Comparison of ENCODE assay signal across 8 cellular contexts in the genomic region with DNA sequence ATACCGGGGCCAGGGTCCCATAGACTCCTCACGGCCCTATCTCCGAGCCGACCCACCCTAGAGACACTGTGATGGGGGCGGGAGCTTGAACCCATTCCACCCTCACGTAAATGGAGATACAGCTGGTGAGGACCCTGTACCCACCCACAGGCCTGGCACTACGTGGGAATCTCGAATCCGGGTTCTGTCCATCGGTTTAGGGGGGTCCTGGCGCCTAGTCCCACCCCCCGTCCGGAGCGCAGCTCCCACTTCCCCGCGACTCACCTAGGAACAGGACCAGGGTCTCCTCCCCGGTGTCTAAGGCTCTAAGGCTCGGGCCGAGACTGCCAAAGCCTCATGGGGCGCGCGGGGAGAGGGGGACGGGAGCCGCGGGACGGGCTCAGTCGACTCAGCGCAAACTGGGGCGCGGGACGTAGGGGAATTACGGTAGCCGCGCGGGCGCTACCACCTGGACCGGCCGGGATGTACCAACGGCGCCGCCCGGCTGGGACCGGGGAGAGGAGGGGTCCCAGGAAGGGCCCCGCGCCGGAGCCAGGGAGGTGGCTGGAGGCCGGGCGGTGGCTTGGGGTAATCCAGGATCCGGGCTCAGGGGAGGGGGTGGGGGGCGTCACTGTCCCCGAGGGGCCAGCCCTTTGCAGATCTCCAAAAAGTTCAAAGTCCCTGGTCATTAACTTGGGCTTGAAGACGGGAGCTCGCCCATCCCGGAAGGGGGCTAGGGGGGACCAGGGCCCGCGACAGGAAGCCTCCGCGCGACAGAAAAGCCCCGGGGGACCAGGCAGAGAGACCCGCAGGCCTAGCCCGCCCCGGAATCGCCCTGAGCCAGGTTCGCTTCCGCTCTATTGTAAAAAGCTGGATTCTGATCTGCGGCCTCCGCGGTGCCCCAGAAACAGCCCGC. TPM values are rescaled to one million over a fixed set of nuclear protein-coding genes. Genes with fewer than 3 reads are reported as not detected.
DNase-seq lines count a peak whose midpoint lies in the region; ATAC-seq and TF ChIP-seq lines count a peak whose summit lies in the region.

No MANE protein-coding gene starts in this region.

- H3K9me3 ChIP-seq in esophagus squamous epithelium (no peaks in the 10 kb centered on the region), thymus (ENCODE audit: control insufficient read depth) (no peaks in the 10 kb centered on the region)

- H3K36me3 ChIP-seq in esophagus squamous epithelium: no peaks in the 10 kb centered on the region
- H3K36me3 ChIP-seq in thymus (ENCODE audit: control insufficient read depth, insufficient read depth): no peaks in the 10 kb centered on the region

- intact Hi-C loops in esophagus squamous epithelium (cut with DNase I): no loop called here

- H3K36me3 Mint-ChIP-seq in naive thymus-derived CD8-positive, alpha-beta T cell: peaks cover 0 to 2% (median 0%) of the 10 kb centered on the region in 3 donors

- peaks cover 5 to 27% (median 18%) of the 10 kb centered on the region in 5 donors for H3K27me3 Mint-ChIP-seq in naive thymus-derived CD8-positive, alpha-beta T cell

- POLR2A ChIA-PET in naive thymus-derived CD8-positive, alpha-beta T cell (lab: Charles Lee): interaction anchor here (1.0 to 6.2 kb wide), 17 partner anchors 9 to 211 kb away, joined by 3 to 43 read pairs (median 5); partner anchors contain the start of genes DNAJC11, KLHL21, NOL9 and TAS1R1

- H3K9me3 Mint-ChIP-seq in naive thymus-derived CD8-positive, alpha-beta T cell: no peaks in the 10 kb centered on the region

- H3K27me3 ChIP-seq in esophagus squamous epithelium (peaks cover 0 to 27% (median 0%) of the 10 kb centered on the region in 4 donors), thymus (ENCODE audit: control insufficient read depth, insufficient read depth) (peaks cover 16% of the 10 kb centered on the region)

- ATAC-seq in naive thymus-derived CD8-positive, alpha-beta T cell: peak; percentile 45 to 60
- no peak for ATAC-seq in GM19328 (IDR thresholded peaks at IDR 0.05; ENCODE audit: unreplicated experiment)

- TF ChIP-seq CTCF in esophagus squamous epithelium (IDR thresholded peaks at IDR 0.05): no peak

- H3K4me1 Mint-ChIP-seq in naive thymus-derived CD8-positive, alpha-beta T cell: peaks cover 25 to 43% (median 31%) of the 10 kb centered on the region in 4 donors

- 0% methylated on average over 12 to 23 of the region's 70 CpGs for WGBS in esophagus squamous epithelium, 2 donors
- WGBS in thymus: under 1% methylated on average over 70 of the region's 70 CpGs

- DNase-seq in DMS53 treated with DMSO at 0.1 percent for 48 hours (lab: John Stamatoyannopoulos, UW; ENCODE audit: unreplicated experiment) (peak; percentile 65), GOT3 (lab: John Stamatoyannopoulos, UW) (peak; percentile 21), NCI-H226 (peak; percentile 67), activated T-cell treated with anti-CD3 and anti-CD28 coated beads for 4 hours (peak; percentile 27), esophagus squamous epithelium (lab: John Stamatoyannopoulos, UW) (no peak)
- DNase-seq in naive thymus-derived CD8-positive, alpha-beta T cell: peak; percentile 20 to 72 (median 40)

- TF ChIP-seq POLR2A in esophagus squamous epithelium (IDR thresholded peaks at IDR 0.05): peak in 1 of 4 donors; percentile 44

- peak overlapping the region; percentile 76 to 87 (median 82) for H3K4me3 Mint-ChIP-seq in naive thymus-derived CD8-positive, alpha-beta T cell

- peak overlapping the region; percentile 71 to 80 (median 78) for H3K4me3 ChIP-seq in esophagus squamous epithelium
- peak overlapping the region; percentile 79 for H3K4me3 ChIP-seq in thymus (ENCODE audit: low read length)

- H3K27ac ChIP-seq in esophagus squamous epithelium: peak overlapping the region; percentile 90 to 97 (median 93)
- peak overlapping the region; percentile 61 for H3K27ac ChIP-seq in thymus (ENCODE audit: low read depth)

- peaks cover 40 to 87% (median 52%) of the 10 kb centered on the region in 3 donors for H3K4me1 ChIP-seq in esophagus squamous epithelium
- H3K4me1 ChIP-seq in thymus (ENCODE audit: control insufficient read depth, insufficient read depth, low read length): no peaks in the 10 kb centered on the region

- peak overlapping the region in 7 of 10 donors; percentile 34 to 86 (median 67) for H3K27ac Mint-ChIP-seq in naive thymus-derived CD8-positive, alpha-beta T cell

RNA-seq across cellular contexts. Expression of gene PLEKHG5, which starts 1.0 kb away (rescaled TPM):
- 10 to 100 TPM; 24.3 to 37.8 (median 32.6) TPM for total RNA-seq in esophagus squamous epithelium
- total RNA-seq in naive thymus-derived CD8-positive, alpha-beta T cell: 1 to 10 TPM; 6.3 to 7.0 TPM
- 1 to 10 TPM in 1 of 3 donors, under 1 TPM in 2; 0.57 to 1.4 (median 0.59) TPM for polyA plus RNA-seq in naive thymus-derived CD8-positive, alpha-beta T cell
- 4.6 TPM for polyA plus RNA-seq in thymus

RNA-seq across cellular contexts. Expression of gene TNFRSF25, which starts 24.5 kb away (rescaled TPM):
- 10 to 100 TPM; 22.1 to 47.3 (median 34.3) TPM for total RNA-seq in esophagus squamous epithelium
- total RNA-seq in naive thymus-derived CD8-positive, alpha-beta T cell: 100 to 1,000 TPM; 378 to 381 TPM
- 10 to 100 TPM in 2 of 3 donors, 1 to 10 TPM in 1; 7.2 to 28.7 (median 10.6) TPM for polyA plus RNA-seq in naive thymus-derived CD8-positive, alpha-beta T cell
- 51.6 TPM for polyA plus RNA-seq in thymus

Comparison
In these comparisons a context has a peak if more than half of its experiments do, and no peak if none do; other contexts are left out.
1. RNA of gene TNFRSF25, which starts 24.5 kb away (total RNA-seq): 378 to 381 TPM in naive thymus-derived CD8-positive, alpha-beta T cell; 22.1 to 47.3 TPM in esophagus squamous epithelium; every median in the first group is over 4 times any median in the second.